ENCODE assay signal across 8 cellular contexts in genomic region chr16:4511441-4512082, GRCh38. TPM values are rescaled to one million over a fixed set of nuclear protein-coding genes. Genes with fewer than 3 reads are reported as not detected.
DNase-seq lines count a peak whose midpoint lies in the region; ATAC-seq and TF ChIP-seq lines count a peak whose summit lies in the region.

No MANE protein-coding gene starts in this region.

- no peaks in the 10 kb centered on the region for H3K9me3 Mint-ChIP-seq in CD4-positive, alpha-beta memory T cell
- H3K9me3 Mint-ChIP-seq in endothelial cell (ENCODE audit: unreplicated experiment) (no peaks in the 10 kb centered on the region), mesothelial cell of epicardium (no peaks in the 10 kb centered on the region)
- H3K9me3 Mint-ChIP-seq in stimulated activated memory B cell treated with anti-CD40 and anti-IgM and Interleukin-4, amounts not matched to agents 10 μg/mL and 1 μg/mL and 100 μg/mL, for 72 hours: no peaks in the 10 kb centered on the region

- no peaks in the 10 kb centered on the region for H3K27me3 Mint-ChIP-seq in CD4-positive, alpha-beta memory T cell
- H3K27me3 Mint-ChIP-seq in endothelial cell (ENCODE audit: unreplicated experiment) (peaks cover 11% of the 10 kb centered on the region), mesothelial cell of epicardium (ENCODE audit: low read depth) (no peaks in the 10 kb centered on the region)
- no peaks in the 10 kb centered on the region for H3K27me3 Mint-ChIP-seq in stimulated activated memory B cell treated with anti-CD40 and anti-IgM and Interleukin-4, amounts not matched to agents 10 μg/mL and 1 μg/mL and 100 μg/mL, for 72 hours

- DNase-seq in CD4-positive, alpha-beta memory T cell: no peak
- DNase-seq in HEK293T (ENCODE audit: extremely low spot score): peak; percentile 71
- DNase-seq in RKO (ENCODE audit: low spot score): peak; percentile 51
- DNase-seq in endothelial cell (ENCODE audit: low spot score): peak; percentile 67
- DNase-seq in mesothelial cell of epicardium (ENCODE audit: low spot score in 2 of 2, unreplicated experiment in 2 of 2): peak in 1 of 2 experiments; percentile 63

- no peak overlapping the region for H3K4me3 Mint-ChIP-seq in CD4-positive, alpha-beta memory T cell
- H3K4me3 Mint-ChIP-seq in endothelial cell (ENCODE audit: unreplicated experiment) (peak overlapping the region; percentile 79), mesothelial cell of epicardium (no peak overlapping the region)
- no peak overlapping the region for H3K4me3 Mint-ChIP-seq in stimulated activated memory B cell treated with anti-CD40 and anti-IgM and Interleukin-4, amounts not matched to agents 10 μg/mL and 1 μg/mL and 100 μg/mL, for 72 hours

- TF ChIP-seq CTCF in endothelial cell (IDR thresholded peaks at IDR 0.05; ENCODE audit: unreplicated experiment) (peak; percentile 64), mesothelial cell of epicardium (IDR thresholded peaks at IDR 0.05; ENCODE audit: unreplicated experiment) (peak; percentile 51)

- H3K36me3 ChIP-seq in CD4-positive, alpha-beta memory T cell (ENCODE audit: insufficient read depth, low read length): peaks cover 58% of the 10 kb centered on the region

- peaks cover 51% of the 10 kb centered on the region for H3K4me1 ChIP-seq in CD4-positive, alpha-beta memory T cell (ENCODE audit: insufficient read depth, low read length)

- peak overlapping the region; percentile 64 to 91 (median 84) for H3K27ac Mint-ChIP-seq in CD4-positive, alpha-beta memory T cell
- H3K27ac Mint-ChIP-seq in endothelial cell (ENCODE audit: unreplicated experiment): peak overlapping the region; percentile 52
- H3K27ac Mint-ChIP-seq in mesothelial cell of epicardium: no peak overlapping the region
- no peak overlapping the region for H3K27ac Mint-ChIP-seq in stimulated activated memory B cell treated with anti-CD40 and anti-IgM and Interleukin-4, amounts not matched to agents 10 μg/mL and 1 μg/mL and 100 μg/mL, for 72 hours

- H3K4me3 ChIP-seq in CD4-positive, alpha-beta memory T cell (ENCODE audit: low read length in 2 of 2): no peak overlapping the region

- POLR2A ChIA-PET in CD4-positive, alpha-beta memory T cell (lab: Charles Lee; ENCODE audit: partially characterized antibody): no interaction called here
- POLR2A ChIA-PET in HEK293T (lab: Yijun Ruan, JAX): no interaction called here

- peaks cover 42 to 67% of the 10 kb centered on the region in 2 donors for H3K36me3 Mint-ChIP-seq in CD4-positive, alpha-beta memory T cell
- peaks cover 39% of the 10 kb centered on the region for H3K36me3 Mint-ChIP-seq in endothelial cell (ENCODE audit: low read depth, unreplicated experiment)
- peaks cover 2% of the 10 kb centered on the region for H3K36me3 Mint-ChIP-seq in mesothelial cell of epicardium
- H3K36me3 Mint-ChIP-seq in stimulated activated memory B cell treated with anti-CD40 and anti-IgM and Interleukin-4, amounts not matched to agents 10 μg/mL and 1 μg/mL and 100 μg/mL, for 72 hours: peaks cover 59% of the 10 kb centered on the region

- CTCF ChIA-PET in CD4-positive, alpha-beta memory T cell (lab: Charles Lee; ENCODE audit: partially characterized antibody): interaction anchor here (1.6 to 2.0 kb wide), 2 partner anchors 22 to 37 kb away, joined by 5 read pairs; no protein-coding TSS in a partner anchor
- CTCF ChIA-PET in HEK293T (lab: Yijun Ruan, JAX): interaction anchor here (0.6 kb wide), 1 partner anchor 21 kb away, joined by 3 read pairs; no protein-coding TSS in a partner anchor

- peaks cover 37 to 75% (median 53%) of the 10 kb centered on the region in 4 donors for H3K4me1 Mint-ChIP-seq in CD4-positive, alpha-beta memory T cell
- H3K4me1 Mint-ChIP-seq in endothelial cell (ENCODE audit: unreplicated experiment): peaks cover 21% of the 10 kb centered on the region
- no peaks in the 10 kb centered on the region for H3K4me1 Mint-ChIP-seq in mesothelial cell of epicardium
- H3K4me1 Mint-ChIP-seq in stimulated activated memory B cell treated with anti-CD40 and anti-IgM and Interleukin-4, amounts not matched to agents 10 μg/mL and 1 μg/mL and 100 μg/mL, for 72 hours: peaks cover 45% of the 10 kb centered on the region

- H3K27me3 ChIP-seq in CD4-positive, alpha-beta memory T cell (ENCODE audit: insufficient read depth, low read length): no peaks in the 10 kb centered on the region

- H3K9me3 ChIP-seq in CD4-positive, alpha-beta memory T cell (ENCODE audit: control insufficient read depth in 1 of 2, low read length in 2 of 2): no peaks in the 10 kb centered on the region

- no peak for ATAC-seq in stimulated activated memory B cell treated with anti-CD40 and anti-IgM and Interleukin-4, amounts not matched to agents 10 μg/mL and 1 μg/mL and 100 μg/mL, for 72 hours
- ATAC-seq in GM18511 (IDR thresholded peaks at IDR 0.05; ENCODE audit: unreplicated experiment): no peak
- ATAC-seq in HG03432 (IDR thresholded peaks at IDR 0.05; ENCODE audit: unreplicated experiment): no peak

- intact Hi-C loops in CD4-positive, alpha-beta memory T cell (cut with micrococcal nuclease): no loop called here

- H3K27ac ChIP-seq in CD4-positive, alpha-beta memory T cell (ENCODE audit: low read depth, low read length): no peak overlapping the region

TF ChIP-seq in HEK293T, 16 proteins besides CTCF, POLR2A, EP300 and RAD21:
- TF ChIP-seq NFRKB (IDR thresholded peaks at IDR 0.05) (no peak), BHLHE40 (IDR thresholded peaks at IDR 0.05; ENCODE audit: borderline replicate concordance) (no peak), SP1 (IDR thresholded peaks at IDR 0.05) (no peak), L3MBTL2 (conservative IDR thresholded peaks at IDR 0.05) (no peak), PKNOX1 (IDR thresholded peaks at IDR 0.05) (no peak), SUZ12 (IDR thresholded peaks at IDR 0.05) (no peak), ZNF384 (IDR thresholded peaks at IDR 0.05) (no peak), FOXA1 (IDR thresholded peaks at IDR 0.05) (no peak), HDGF (IDR thresholded peaks at IDR 0.05; ENCODE audit: borderline replicate concordance) (no peak), TARDBP (IDR thresholded peaks at IDR 0.05) (no peak), FOXK2 (IDR thresholded peaks at IDR 0.05) (no peak), ELF4 (IDR thresholded peaks at IDR 0.05) (no peak), LEF1 (IDR thresholded peaks at IDR 0.05; ENCODE audit: borderline replicate concordance) (no peak), CTBP1 (IDR thresholded peaks at IDR 0.05; ENCODE audit: borderline replicate concordance) (no peak), ARNT (IDR thresholded peaks at IDR 0.05) (no peak), FOXM1 (IDR thresholded peaks at IDR 0.05; ENCODE audit: borderline replicate concordance) (no peak)

RNA-seq across cellular contexts. Expression of gene CDIP1, which starts 27.0 kb away (rescaled TPM):
- total RNA-seq in CD4-positive, alpha-beta memory T cell: 10 to 100 TPM; 19.0 to 21.1 TPM
- 10 to 100 TPM; 10.2 to 15.7 TPM for polyA plus RNA-seq in CD4-positive, alpha-beta memory T cell
- total RNA-seq in endothelial cell (ENCODE audit: unreplicated experiment) (25.6 TPM), mesothelial cell of epicardium (24.2 to 28.2 TPM (median 27.0 TPM) in 3 replicates)

RNA-seq across cellular contexts. Expression of gene HMOX2, which starts 35.4 kb away (rescaled TPM):
- total RNA-seq in CD4-positive, alpha-beta memory T cell: 10 to 100 TPM; 64.1 to 72.4 TPM
- 100 to 1,000 TPM; 164 to 206 TPM for polyA plus RNA-seq in CD4-positive, alpha-beta memory T cell
- total RNA-seq in endothelial cell (ENCODE audit: unreplicated experiment) (225 TPM), mesothelial cell of epicardium (26.3 to 30.9 TPM (median 27.5 TPM) in 3 replicates)

RNA-seq across cellular contexts. Expression of gene NMRAL1, which starts 37.1 kb away (rescaled TPM):
- 10 to 100 TPM; 61.6 to 61.8 TPM for total RNA-seq in CD4-positive, alpha-beta memory T cell
- 10 to 100 TPM; 55.1 to 65.7 TPM for polyA plus RNA-seq in CD4-positive, alpha-beta memory T cell
- total RNA-seq in endothelial cell (ENCODE audit: unreplicated experiment) (35.3 TPM), mesothelial cell of epicardium (55.3 to 59.1 TPM (median 56.0 TPM) in 3 replicates)

RNA-seq across cellular contexts. Expression of gene C16orf96, which starts 44.6 kb away (rescaled TPM):
- under 1 TPM; 0.29 to 0.33 TPM for total RNA-seq in CD4-positive, alpha-beta memory T cell
- not detected for polyA plus RNA-seq in CD4-positive, alpha-beta memory T cell
- total RNA-seq in endothelial cell (ENCODE audit: unreplicated experiment) (0.54 TPM), mesothelial cell of epicardium (0.45 to 0.95 TPM (median 0.58 TPM) in 3 replicates)

Comparison
In these comparisons a context has a peak if more than half of its experiments do, and no peak if none do; other contexts are left out.
1. DNase-seq: peak in HEK293T (single experiment), RKO (single experiment) and endothelial cell (single experiment); none in CD4-positive, alpha-beta memory T cell (0 of 5).
2. H3K27ac Mint-ChIP-seq: peak in CD4-positive, alpha-beta memory T cell (7 of 7) and endothelial cell (single experiment); none in mesothelial cell of epicardium (single experiment) and stimulated activated memory B cell treated with anti-CD40 and anti-IgM and Interleukin-4, amounts not matched to agents 10 μg/mL and 1 μg/mL and 100 μg/mL, for 72 hours (single experiment).